ENCODE assay signal across 8 cellular contexts in the genomic region with DNA sequence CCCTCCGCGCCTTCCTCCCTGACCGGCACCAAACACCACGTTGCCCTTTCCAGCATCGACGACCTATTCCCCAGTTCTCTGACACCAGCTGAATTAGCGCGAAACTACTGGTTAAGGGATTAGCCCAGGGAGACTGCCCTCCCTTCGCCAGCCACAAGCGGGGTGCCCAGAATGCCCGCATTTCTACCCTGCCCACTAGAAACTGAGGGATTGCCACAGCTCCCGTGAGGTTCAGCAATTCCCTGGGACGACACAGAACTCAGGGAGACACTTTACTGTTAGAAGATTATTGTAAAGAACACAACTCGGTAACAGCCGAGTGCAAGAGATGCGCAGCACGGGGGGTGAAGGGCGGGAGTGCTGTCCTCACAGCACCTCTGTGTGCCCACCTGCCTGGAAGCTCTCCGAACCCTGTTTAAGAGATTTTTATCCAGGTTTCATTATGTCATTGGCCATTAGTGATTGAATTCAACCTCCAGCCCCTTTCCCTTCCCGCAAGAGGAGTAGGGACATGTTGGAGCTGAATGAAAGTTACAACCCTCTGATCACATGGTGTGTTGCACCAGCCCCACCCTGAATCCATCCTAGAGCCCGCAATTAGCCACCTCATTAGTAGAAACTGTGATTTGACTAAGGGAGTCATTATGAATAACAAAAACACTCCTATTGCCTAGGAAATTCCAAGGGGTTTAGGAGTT. TPM values are rescaled to one million over a fixed set of nuclear protein-coding genes. Genes with fewer than 3 reads are reported as not detected.
DNase-seq lines count a peak whose midpoint lies in the region; ATAC-seq, FAIRE-seq and TF ChIP-seq lines count a peak whose summit lies in the region.

No MANE protein-coding gene starts in this region.

- peak overlapping the region; percentile 96; the same call in 1 of the 2 replicates for H4K8ac ChIP-seq in H1 (ENCODE audit: extremely low read depth, insufficient read depth, low read length)
- peak overlapping the region; percentile 78 for H4K8ac ChIP-seq in neuronal stem cell (ENCODE audit: low read depth, low read length)

- H2BK15ac ChIP-seq in H1 (ENCODE audit: low read length) (peak overlapping the region; percentile 90; the same call in 1 of the 2 replicates), neuronal stem cell (ENCODE audit: low read length) (peak overlapping the region; percentile 98)

- no peaks in the 10 kb centered on the region for H3K79me1 ChIP-seq in H1 (ENCODE audit: low read depth, low read length)
- no peaks in the 10 kb centered on the region for H3K79me1 ChIP-seq in neuronal stem cell (ENCODE audit: low read depth, low read length)

- 20% methylated on average over 19 of the region's 21 CpGs; no CpG with 5 or more reads in 1 of the 2 experiments for WGBS in H1 (ENCODE audit: extremely low coverage in 1 of 2, insufficient coverage in 1 of 2, insufficient read length in 1 of 2, insufficient replicate concordance in 2 of 2, low coverage in 1 of 2, low lambda C conversion rate in 2 of 2, missing lambda C conversion rate in 1 of 2), 2 experiments
- WGBS in neuronal stem cell (ENCODE audit: extremely low coverage in 2 of 2, insufficient read length in 2 of 2, insufficient replicate concordance in 1 of 2), 2 donors = no CpG with 5 or more reads among the region's 21 CpGs

- H2BK5ac ChIP-seq in H1 (ENCODE audit: low read depth, low read length) (peak overlapping the region; percentile 96; the same call in 1 of the 2 replicates), neuronal stem cell (ENCODE audit: low read length) (peak overlapping the region; percentile 62)

- no peak for TF ChIP-seq EP300 in H1 (IDR thresholded peaks at IDR 0.05; ENCODE audit: borderline replicate concordance in 1 of 2, low read depth in 2 of 2, low read length in 2 of 2)

- FAIRE-seq in H1 (lab: Jason Lieb, UNC) = no peak

- peak overlapping the region; percentile 95 for H4K91ac ChIP-seq in H1 (replicated peaks; ENCODE audit: insufficient read length, low read length)
- H4K91ac ChIP-seq in neuronal stem cell (ENCODE audit: low read depth, low read length, poor library complexity) = no peak overlapping the region

- H3K4me1 Mint-ChIP-seq in Calu3 (ENCODE audit: low read depth, unreplicated experiment) = peaks cover 9% of the 10 kb centered on the region

- no peaks in the 10 kb centered on the region for H3K27me3 Mint-ChIP-seq in Calu3 (ENCODE audit: unreplicated experiment)

- POLR2A ChIA-PET in H1 (lab: Charles Lee; ENCODE audit: partially characterized antibody) = interaction anchor here (0.6 to 3.0 kb wide), 9 partner anchors 12 to 87 kb away, joined by 3 to 14 read pairs (median 5); partner anchors contain the start of genes HLCS and RIPPLY3

- peaks cover 0 to 3% (median 0%) of the 10 kb centered on the region in 4 experiments; a peak in 1 of 7 replicates for H3K27me3 ChIP-seq in H1 (replicated peaks in 1 of 4; ENCODE audit: control insufficient read depth in 3 of 4, extremely low read depth in 1 of 4, insufficient read depth in 3 of 4, low read length in 3 of 4)
- H3K27me3 ChIP-seq in neuronal stem cell (ENCODE audit: control insufficient read depth in 3 of 3, insufficient read depth in 3 of 3, low read depth in 1 of 3, low read length in 3 of 3) = no peaks in the 10 kb centered on the region

- H3K36me3 ChIP-seq in H1 (ENCODE audit: control insufficient read depth in 2 of 4, insufficient read depth in 4 of 4, low read length in 3 of 4) (no peaks in the 10 kb centered on the region), neuronal stem cell (replicated peaks in 1 of 2; ENCODE audit: control insufficient read depth in 2 of 2, insufficient read depth in 2 of 2, low read length in 2 of 2) (peaks cover 0 to 3% of the 10 kb centered on the region in 2 donors)

- BruUV-seq in Calu3 (replicated peaks; lab: Mats Ljungman, UMichigan) = no TSS peak

- H3K23me2 ChIP-seq in H1 (ENCODE audit: low read depth, low read length) = peaks cover 12% of the 10 kb centered on the region

- TF ChIP-seq RAD21 in H1 (IDR thresholded peaks at IDR 0.05 in 1 of 2, conservative IDR thresholded peaks at IDR 0.05 in 1 of 2; ENCODE audit: low read depth in 2 of 2, low read length in 2 of 2) = no peak

- H2AFZ ChIP-seq in H1 (ENCODE audit: low read length) (peak overlapping the region; percentile 54; the same call in 1 of the 2 replicates), neuronal stem cell (ENCODE audit: low read length) (peak overlapping the region; percentile 91)

- H3K23ac ChIP-seq in H1 (ENCODE audit: insufficient read length) (no peak overlapping the region), neuronal stem cell (ENCODE audit: low read depth, low read length, poor library complexity) (peak overlapping the region; percentile 97)

- peak overlapping the region; percentile 87 for H3K4me2 ChIP-seq in H1 (ENCODE audit: insufficient read depth in 1 of 2, low read depth in 2 of 2, low read length in 2 of 2)
- peak overlapping the region; percentile 56 for H3K4me2 ChIP-seq in neuronal stem cell (ENCODE audit: insufficient read depth, low read length, poor library complexity, severe bottlenecking)

- H3K27ac ChIP-seq in H1 (ENCODE audit: low read depth, low read length) (peak overlapping the region; percentile 70), neuronal stem cell (replicated peaks; ENCODE audit: low read length) (peak overlapping the region; percentile 90)

- TF ChIP-seq CTCF in Calu3 (IDR thresholded peaks at IDR 0.05; ENCODE audit: unreplicated experiment) (no peak), H1 (IDR thresholded peaks at IDR 0.05; ENCODE audit: control extremely low read depth in 1 of 3, insufficient read depth in 1 of 3, low read depth in 1 of 3, low read length in 3 of 3) (no peak)

- H4K20me1 ChIP-seq in H1 (replicated peaks in 1 of 2; ENCODE audit: control insufficient read depth in 1 of 2, insufficient read depth in 2 of 2, low read length in 2 of 2) = no peaks in the 10 kb centered on the region

- H3K4ac ChIP-seq in H1 (replicated peaks; ENCODE audit: insufficient read length, low read depth, low read length) (peak overlapping the region; percentile 92), neuronal stem cell (ENCODE audit: low read length) (no peak overlapping the region)

- no peak for TF ChIP-seq POLR2A in H1 (IDR thresholded peaks at IDR 0.05; ENCODE audit: control extremely low read depth in 1 of 2, low read depth in 2 of 2, low read length in 2 of 2)

- CTCF ChIA-PET in Calu3 (lab: Charles Lee) (interaction anchor here (1.4 kb wide), 1 partner anchor 14 kb away, joined by 6 read pairs; no protein-coding TSS in a partner anchor), H1 (lab: Charles Lee; ENCODE audit: partially characterized antibody) (interaction anchor here (0.8 to 8.6 kb wide), 15 partner anchors 8 to 129 kb away, joined by 3 to 89 read pairs (median 4); partner anchors contain the start of gene HLCS)

- peak overlapping the region; percentile 46 to 70 (median 52) for H3K4me3 ChIP-seq in H1 (ENCODE audit: extremely low read depth in 1 of 4, insufficient read depth in 2 of 4, low read depth in 3 of 4, low read length in 4 of 4)
- peak overlapping the region; percentile 55 to 78 for H3K4me3 ChIP-seq in neuronal stem cell (ENCODE audit: low read length in 2 of 2)

- H3K4me1 ChIP-seq in H1 (replicated peaks in 1 of 4; ENCODE audit: control insufficient read depth in 3 of 4, insufficient read depth in 4 of 4, low read length in 3 of 4) = peaks cover 3 to 16% (median 6%) of the 10 kb centered on the region in 4 experiments
- peaks cover 8 to 9% of the 10 kb centered on the region in 2 donors for H3K4me1 ChIP-seq in neuronal stem cell (ENCODE audit: control insufficient read depth in 2 of 2, insufficient read depth in 1 of 2, low read depth in 1 of 2, low read length in 2 of 2)

- H3K18ac ChIP-seq in H1 (ENCODE audit: extremely low read depth, low read length) = peak overlapping the region; percentile 100
- peak overlapping the region; percentile 94 for H3K18ac ChIP-seq in neuronal stem cell (ENCODE audit: low read length)

- H3K36me3 Mint-ChIP-seq in Calu3 (ENCODE audit: insufficient read depth, unreplicated experiment) = peaks cover 12% of the 10 kb centered on the region

- intact Hi-C loops in Calu3 (cut with micrococcal nuclease; ENCODE audit: unreplicated experiment) = no loop called here

- H2BK20ac ChIP-seq in H1 (ENCODE audit: low read length) = peak overlapping the region; percentile 98

- H2BK12ac ChIP-seq in H1 (ENCODE audit: low read depth, low read length) = peak overlapping the region; percentile 100
- peak overlapping the region; percentile 43 for H2BK12ac ChIP-seq in neuronal stem cell (ENCODE audit: low read length)

- H3K4me3 Mint-ChIP-seq in Calu3 (ENCODE audit: low read depth, unreplicated experiment) = peak overlapping the region; percentile 81

- H2AK5ac ChIP-seq in H1 (ENCODE audit: low read depth, low read length) = 0 out of 2 replicates have a peak overlapping the region, but pooled peaks have one; percentile 65
- H2AK5ac ChIP-seq in neuronal stem cell (ENCODE audit: low read depth, low read length) = no peak overlapping the region

- H3K9ac ChIP-seq in H1 (replicated peaks in 1 of 4; ENCODE audit: extremely low read depth in 1 of 4, low read depth in 3 of 4, low read length in 3 of 4) = peak overlapping the region in 3 of 4 experiments; percentile 43 to 71 (median 68); a peak in 6 of 7 replicates
- H3K9ac ChIP-seq in neuronal stem cell (ENCODE audit: low read depth, low read length, poor library complexity) = peak overlapping the region; percentile 91

- H4K5ac ChIP-seq in H1 (ENCODE audit: insufficient read length, low read depth, low read length) = peak overlapping the region; percentile 84

- H3K27ac Mint-ChIP-seq in Calu3 (ENCODE audit: unreplicated experiment) = peak overlapping the region; percentile 87

- no peaks in the 10 kb centered on the region for H3K79me2 ChIP-seq in H1 (ENCODE audit: control insufficient read depth in 1 of 2, insufficient read depth in 2 of 2, low read length in 2 of 2)

- no peak for ATAC-seq in GM19324 (IDR thresholded peaks at IDR 0.05; ENCODE audit: low FRiP score, unreplicated experiment)
- ATAC-seq in GM19035 (IDR thresholded peaks at IDR 0.05; ENCODE audit: unreplicated experiment) = no peak
- ATAC-seq in HG02870 (IDR thresholded peaks at IDR 0.05; ENCODE audit: unreplicated experiment) = no peak

- DNase-seq in Calu3 = no peak
- DNase-seq in NCI-H69 (lab: John Stamatoyannopoulos, UW) = peak; percentile 91
- DNase-seq in H1 (ENCODE audit: low read depth in 1 of 2, low spot score in 2 of 2) = no peak
- no peak for DNase-seq in neuronal stem cell (ENCODE audit: low spot score)
- DNase-seq in NCI-H748 (lab: John Stamatoyannopoulos, UW; ENCODE audit: unreplicated experiment) = no peak

- H3K14ac ChIP-seq in H1 (ENCODE audit: insufficient read length) (peak overlapping the region; percentile 79), neuronal stem cell (ENCODE audit: low read length) (no peak overlapping the region)

- no peaks in the 10 kb centered on the region for H3K9me3 Mint-ChIP-seq in Calu3 (ENCODE audit: low read depth, unreplicated experiment)

- H3K9me3 ChIP-seq in H1 (ENCODE audit: insufficient read depth in 2 of 2, low read depth in 1 of 2, low read length in 1 of 2) (no peaks in the 10 kb centered on the region), neuronal stem cell (replicated peaks in 1 of 2; ENCODE audit: control insufficient read depth in 2 of 2, insufficient read depth in 1 of 2, low read depth in 1 of 2, low read length in 2 of 2) (peaks cover 0 to 4% of the 10 kb centered on the region in 2 donors)

- H3K56ac ChIP-seq in H1 (replicated peaks; ENCODE audit: insufficient read length, low read depth, low read length) = peak overlapping the region; percentile 95

- peak overlapping the region; percentile 62 for H2BK120ac ChIP-seq in H1 (replicated peaks; ENCODE audit: low read depth, low read length)
- H2BK120ac ChIP-seq in neuronal stem cell (ENCODE audit: low read depth, low read length) = no peak overlapping the region

RNA-seq across cellular contexts. Expression of gene RIPPLY3, which starts 15.8 kb away (rescaled TPM):
- 0.17 and 0.40 TPM in 2 replicates for total RNA-seq in Calu3 (2022)
- 2.0 and 2.6 TPM in 2 replicates for total RNA-seq in H1 (2021; fragmentation: NEBNext Ultra II Directional; extraction: Animal tissue kit (Norgen Biotek cat#: 25700))
- 2.2 TPM in 2 replicates for polyA plus RNA-seq in H1 (2011; rRNA removed)
- 2.1 TPM for polyA plus RNA-seq in H1 (2011; cell fraction: cytosol; rRNA removed)
- 1.3 TPM for polyA plus RNA-seq in H1 (2011; cell fraction: nucleus; rRNA removed)
- 1.6 to 2.4 TPM (median 1.8 TPM) in 4 replicates for polyA plus RNA-seq in H1 (2012, experiment 1 of 2)
- polyA plus RNA-seq in H1 (2012, experiment 2 of 2) = 2.9 TPM
- 2.8 TPM for polyA plus RNA-seq in H1 (2013, experiment 1 of 2)
- polyA plus RNA-seq in H1 (2013, experiment 2 of 2) = 2.3 TPM
- polyA minus RNA-seq in H1 (2011; rRNA and poly(A)+ RNA removed) = 0.46 and 0.76 TPM in 2 replicates
- polyA minus RNA-seq in H1 (2011; cell fraction: cytosol; rRNA and poly(A)+ RNA removed) = not detected
- polyA minus RNA-seq in H1 (2011; cell fraction: nucleus; rRNA and poly(A)+ RNA removed) = 0.80 TPM
- 4.6 TPM for polyA plus RNA-seq in neuronal stem cell (2013, experiment 1 of 2)
- polyA plus RNA-seq in neuronal stem cell (2013, experiment 2 of 2) = 4.4 TPM

RNA-seq across cellular contexts. Expression of gene HLCS, which starts 24.2 kb away (rescaled TPM):
- 18.4 and 19.0 TPM in 2 replicates for total RNA-seq in Calu3 (2022)
- 12.2 and 14.2 TPM in 2 replicates for total RNA-seq in H1 (2021; fragmentation: NEBNext Ultra II Directional; extraction: Animal tissue kit (Norgen Biotek cat#: 25700))
- polyA plus RNA-seq in H1 (2011; rRNA removed) = 4.7 and 5.1 TPM in 2 replicates
- polyA plus RNA-seq in H1 (2011; cell fraction: cytosol; rRNA removed) = 7.1 TPM
- 9.5 TPM for polyA plus RNA-seq in H1 (2011; cell fraction: nucleus; rRNA removed)
- 5.7 to 7.8 TPM (median 6.9 TPM) in 4 replicates for polyA plus RNA-seq in H1 (2012, experiment 1 of 2)
- polyA plus RNA-seq in H1 (2012, experiment 2 of 2) = 0.77 TPM
- polyA plus RNA-seq in H1 (2013, experiment 1 of 2) = 6.7 TPM
- polyA plus RNA-seq in H1 (2013, experiment 2 of 2) = 6.6 TPM
- polyA minus RNA-seq in H1 (2011; rRNA and poly(A)+ RNA removed) = 15.2 and 27.6 TPM in 2 replicates
- polyA minus RNA-seq in H1 (2011; cell fraction: cytosol; rRNA and poly(A)+ RNA removed) = 8.7 TPM
- 21.5 TPM for polyA minus RNA-seq in H1 (2011; cell fraction: nucleus; rRNA and poly(A)+ RNA removed)
- polyA plus RNA-seq in neuronal stem cell (2013, experiment 1 of 2) = 11.5 TPM
- 11.3 TPM for polyA plus RNA-seq in neuronal stem cell (2013, experiment 2 of 2)
